ENCODE assay signal across 10 cellular contexts in genomic region chr10:116888380-116889055, GRCh38. TPM values are rescaled to one million over a fixed set of nuclear protein-coding genes. Genes with fewer than 3 reads are reported as not detected.
A peak's percentile ranks its signal among the peaks of the same experiment; 100 is the strongest.
DNase-seq lines count a peak whose midpoint lies in the region; ATAC-seq and TF ChIP-seq lines count a peak whose summit lies in the region.
"Had no signal": no experiment of that assay in that cellular context is flagged by ENCODE, and none has a peak within 500 bp of the region (broad histone marks: within the 10 kb centered on the region; RNA-seq: fewer than 3 reads in every experiment).

No MANE protein-coding gene starts in this region.

- H3K4me1 ChIP-seq in PC-9 (replicated peaks; ENCODE audit: insufficient read depth) (peaks cover 25% of the 10 kb centered on the region), osteoblast (ENCODE audit: insufficient read depth, low read length) (peaks cover 13% of the 10 kb centered on the region)

- DNase-seq in COLO829 (ENCODE audit: low spot score) = peak; percentile 32
- DNase-seq in PC-9 = peak; percentile 63 to 83
- peak; percentile 87 for DNase-seq in fibroblast of pulmonary artery (ENCODE audit: low read depth)
- peak; percentile 76 for DNase-seq in osteoblast (ENCODE audit: insufficient read length, low spot score, missing footprints)
- DNase-seq in NK-92 treated with Interleukin-12 subunit alpha and Interleukin-12 subunit beta, amount 100 ng/mL, for 24 hours (lab: John Stamatoyannopoulos, UW) = no peak
- DNase-seq in activated T-cell treated with anti-CD3 and anti-CD28 coated beads, Interleukin-2, amount 50 U/mL, for 4 hours = no peak
- DNase-seq: T-helper 17 cell had no signal

- H3K4me3 ChIP-seq in PC-9 = peak overlapping the region; percentile 31; the same call in 1 of the 2 replicates
- H3K4me3 ChIP-seq in fibroblast of pulmonary artery (replicated peaks; ENCODE audit: low read depth, low read length) = no peak overlapping the region
- no peak overlapping the region for H3K4me3 ChIP-seq in osteoblast (ENCODE audit: insufficient read depth, low read length)

- no peaks in the 10 kb centered on the region for H3K9me3 Mint-ChIP-seq in activated T-cell treated with anti-CD3 and anti-CD28 coated beads, Interleukin-2, amount 50 U/mL, for 4 hours

- H3K36me3 ChIP-seq in PC-9 (ENCODE audit: low read depth) (no peaks in the 10 kb centered on the region), osteoblast (ENCODE audit: insufficient read depth, low read length) (no peaks in the 10 kb centered on the region)

- peaks cover 25% of the 10 kb centered on the region for H3K27me3 Mint-ChIP-seq in activated T-cell treated with anti-CD3 and anti-CD28 coated beads, Interleukin-2, amount 50 U/mL, for 4 hours (ENCODE audit: low read depth)

- H3K79me2 ChIP-seq in PC-9 (ENCODE audit: low read depth) (no peaks in the 10 kb centered on the region), osteoblast (ENCODE audit: insufficient read depth, low read length) (no peaks in the 10 kb centered on the region)

- intact Hi-C loops in PC-9 (cut with micrococcal nuclease; ENCODE audit: unreplicated experiment) = loop anchor here (2.0 to 10.0 kb wide), 2 partner anchors 40 to 74 kb away; partner anchors contain the start of gene ENO4

- H3K9me3 ChIP-seq in PC-9 (ENCODE audit: insufficient read depth, low read depth) (no peaks in the 10 kb centered on the region), osteoblast (ENCODE audit: low read depth, low read length) (no peaks in the 10 kb centered on the region)

- H4K20me1 ChIP-seq in PC-9 (ENCODE audit: insufficient read depth) (no peaks in the 10 kb centered on the region), osteoblast (ENCODE audit: insufficient read depth, low read length) (no peaks in the 10 kb centered on the region)

- no peak for TF ChIP-seq CTCF in PC-9 (conservative IDR thresholded peaks at IDR 0.05)
- no peak for TF ChIP-seq CTCF in fibroblast of pulmonary artery (IDR thresholded peaks at IDR 0.05; ENCODE audit: low read length, missing control alignments)
- TF ChIP-seq CTCF in osteoblast (IDR thresholded peaks at IDR 0.05; ENCODE audit: extremely low read depth, low read depth, low read length) = no peak

- H3K9me2 ChIP-seq in PC-9 (ENCODE audit: insufficient read depth) = no peaks in the 10 kb centered on the region

- H3K27me3 ChIP-seq in PC-9 (ENCODE audit: insufficient read depth, low read depth) = no peaks in the 10 kb centered on the region
- H3K27me3 ChIP-seq in osteoblast (ENCODE audit: insufficient read depth, low read length) = no peaks in the 10 kb centered on the region

- CTCF ChIA-PET in PC-9 (lab: Charles Lee) = interaction anchor here (0.6 kb wide), 1 partner anchor 364 kb away, joined by 3 read pairs; no protein-coding TSS in a partner anchor

- no peak for ATAC-seq in HG02623 (IDR thresholded peaks at IDR 0.05; ENCODE audit: unreplicated experiment)
- ATAC-seq in activated T-cell treated with anti-CD3 and anti-CD28 coated beads, Interleukin-2, amount 50 U/mL, for 4 hours = no peak
- ATAC-seq in HG02884 (IDR thresholded peaks at IDR 0.05; ENCODE audit: unreplicated experiment) = no peak
- ATAC-seq: T-helper 17 cell had no signal

- H3K4me1 Mint-ChIP-seq in activated T-cell treated with anti-CD3 and anti-CD28 coated beads, Interleukin-2, amount 50 U/mL, for 4 hours (ENCODE audit: low read depth) = no peaks in the 10 kb centered on the region

- no peak overlapping the region for H3K4me3 Mint-ChIP-seq in activated T-cell treated with anti-CD3 and anti-CD28 coated beads, Interleukin-2, amount 50 U/mL, for 4 hours
- H3K4me3 Mint-ChIP-seq: T-helper 17 cell had no signal

- H2AFZ ChIP-seq in PC-9 (no peak overlapping the region), osteoblast (ENCODE audit: low read length) (no peak overlapping the region)

- H3K4me2 ChIP-seq in PC-9 (peak overlapping the region; percentile 67), osteoblast (ENCODE audit: insufficient read depth, low read length) (peak overlapping the region; percentile 39)

- H3K27ac ChIP-seq in PC-9 = peak overlapping the region; percentile 59
- H3K27ac ChIP-seq in osteoblast (ENCODE audit: low read depth, low read length) = no peak overlapping the region
- H3K27ac ChIP-seq: HL-60 had no signal

- peaks cover 23% of the 10 kb centered on the region for H3F3A ChIP-seq in PC-9 (ENCODE audit: insufficient read depth, low read depth)

- H3K36me3 Mint-ChIP-seq in activated T-cell treated with anti-CD3 and anti-CD28 coated beads, Interleukin-2, amount 50 U/mL, for 4 hours (ENCODE audit: insufficient read depth) = no peaks in the 10 kb centered on the region

- no TSS peak for BruUV-seq in PC-9 (replicated peaks; lab: Mats Ljungman, UMichigan)

- POLR2A ChIA-PET in PC-9 (lab: Charles Lee; ENCODE audit: unreplicated experiment) = interaction anchor here (0.7 to 0.8 kb wide), 2 partner anchors 59 to 81 kb away, joined by 3 to 8 read pairs; no protein-coding TSS in a partner anchor

RNA-seq across cellular contexts. Expression of gene ENO4, which starts 39.2 kb away (rescaled TPM):
- total RNA-seq in PC-9 (2021) (0.43 and 0.79 TPM in 2 replicates), osteoblast (0.29 and 0.36 TPM in 2 replicates)
- not detected for total RNA-seq in activated T-cell treated with anti-CD3 and anti-CD28 coated beads, Interleukin-2, amount 50 U/mL, for 4 hours
- total RNA-seq: T-helper 17 cell had no signal

Comparison
In these comparisons a context has a peak if more than half of its experiments do, and no peak if none do; other contexts are left out.
1. DNase-seq: peak in COLO829 (single experiment), PC-9 (2 of 2), fibroblast of pulmonary artery (single experiment) and osteoblast (single experiment); none in NK-92 treated with Interleukin-12 subunit alpha and Interleukin-12 subunit beta, amount 100 ng/mL, for 24 hours (single experiment) and activated T-cell treated with anti-CD3 and anti-CD28 coated beads, Interleukin-2, amount 50 U/mL, for 4 hours (single experiment).